ENCODE assay signal across 8 cellular contexts in the genomic region with DNA sequence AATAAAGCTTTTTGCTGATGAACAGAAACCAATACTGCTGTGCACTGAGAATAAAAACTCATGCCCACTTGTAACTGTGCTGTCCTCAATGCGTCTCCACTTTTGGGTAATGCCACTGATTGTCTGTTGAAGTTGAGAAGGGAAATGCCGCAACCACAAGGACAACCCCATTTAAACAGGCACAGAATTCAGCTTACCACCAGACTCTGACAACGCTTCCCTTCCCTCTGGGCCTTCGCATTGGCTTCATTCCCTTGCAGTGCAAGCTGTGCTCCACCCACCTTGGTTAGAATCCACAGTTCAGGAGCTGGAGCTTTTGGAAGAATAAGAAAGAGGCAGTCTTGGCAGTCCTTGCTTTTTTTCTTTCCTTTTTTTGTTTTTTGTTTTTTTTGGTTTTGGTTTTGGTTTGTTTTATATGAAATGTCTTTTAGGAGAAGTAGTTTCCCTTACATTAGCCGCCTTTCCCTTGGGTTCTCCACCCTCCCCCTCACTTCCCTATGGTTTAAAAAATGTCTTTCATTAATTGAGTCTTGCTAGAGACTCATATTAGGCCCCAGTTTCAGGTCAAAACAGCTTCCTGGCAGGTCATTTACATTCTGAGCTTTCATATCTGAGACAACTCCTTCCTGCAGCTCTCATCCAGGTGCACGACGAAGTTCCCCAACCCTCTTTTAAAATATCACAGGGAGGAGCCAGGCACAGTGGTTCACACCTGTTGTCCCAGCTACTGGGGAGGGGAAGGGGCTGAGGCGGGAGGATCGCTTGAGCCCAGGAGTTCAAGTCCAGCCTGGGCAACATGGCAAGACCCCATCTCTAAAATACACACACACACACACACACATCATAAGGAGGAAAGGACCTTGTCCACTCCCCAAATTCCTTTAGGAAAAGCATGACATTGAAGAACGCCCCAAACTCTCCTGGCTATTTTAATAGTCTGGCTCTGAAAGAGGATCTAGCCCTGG. TPM values are rescaled to one million over a fixed set of nuclear protein-coding genes. Genes with fewer than 3 reads are reported as not detected.
DNase-seq lines count a peak whose midpoint lies in the region; ATAC-seq and TF ChIP-seq lines count a peak whose summit lies in the region.

No MANE protein-coding gene starts in this region.

- no peaks in the 10 kb centered on the region for H3K9me3 ChIP-seq in spleen

- no peak for TF ChIP-seq POLR2A in spleen (IDR thresholded peaks at IDR 0.05)

- WGBS in spleen, 5 donors, result 45 to 58% (median 50%) methylated on average over 9 to 10 of the region's 10 CpGs

- no peak overlapping the region for H3K4me3 ChIP-seq in spleen

- TF ChIP-seq CTCF in spleen (IDR thresholded peaks at IDR 0.05 in 8 of 11, conservative IDR thresholded peaks at IDR 0.05 in 3 of 11), result no peak

- intact Hi-C loops in Right ventricle myocardium superior (cut with DNase I) (no loop called here), spleen (cut with DNase I; ENCODE audit: low total_unique reads) (no loop called here)

- peak in 4 of 6 experiments; percentile 2 to 46 (median 26) for DNase-seq in stimulated activated naive CD4-positive, alpha-beta T cell (lab: John Stamatoyannopoulos, UW)
- no peak for DNase-seq in stimulated activated naive CD4-positive, alpha-beta T cell treated with Interleukin-2 at 50 U/mL for 16 hours (lab: John Stamatoyannopoulos, UW)
- peak; percentile 10 for DNase-seq in activated effector memory CD4-positive, alpha-beta T cell treated with Interleukin-2 at 50 U/mL for 16 hours
- DNase-seq in Right ventricle myocardium superior (peak; percentile 76), spleen (no peak), NAMALWA (ENCODE audit: low spot score) (no peak)

- H3K27ac ChIP-seq in spleen, result peak overlapping the region in 6 of 8 donors; percentile 14 to 76 (median 66)

- ATAC-seq in Right ventricle myocardium superior (ENCODE audit: poor library complexity) (peak; percentile 94), GM18858 (IDR thresholded peaks at IDR 0.05; ENCODE audit: unreplicated experiment) (no peak), HG02938 (IDR thresholded peaks at IDR 0.05; ENCODE audit: unreplicated experiment) (no peak)

- H3K4me1 ChIP-seq in spleen, result peaks cover 0 to 26% (median 12%) of the 10 kb centered on the region in 6 donors

- peaks cover 0 to 25% (median 8%) of the 10 kb centered on the region in 6 donors for H3K36me3 ChIP-seq in spleen

- H3K27me3 ChIP-seq in spleen (replicated peaks in 1 of 7), result no peaks in the 10 kb centered on the region

RNA-seq across cellular contexts. Expression of a gene that starts 20.7 kb away (rescaled TPM):
- 0.24 TPM for total RNA-seq in Right ventricle myocardium superior
- total RNA-seq in spleen, result 10 to 100 TPM; 11.3 to 24.3 (median 14.6) TPM
- 1 to 10 TPM in 2 of 3 donors, under 1 TPM in 1; 1.00 to 5.9 (median 1.7) TPM for polyA plus RNA-seq in spleen

RNA-seq across cellular contexts. Expression of a gene that starts 51.1 kb away (rescaled TPM):
- total RNA-seq in Right ventricle myocardium superior (12.3 TPM), spleen (10 to 100 TPM; 22.4 to 49.6 (median 41.4) TPM)
- polyA plus RNA-seq in spleen, result 1 to 10 TPM in 1 of 3 donors, under 1 TPM in 2; 0.17 to 1.4 (median 0.29) TPM

RNA-seq across cellular contexts. Expression of a gene that starts 51.1 kb away (rescaled TPM):
- total RNA-seq in Right ventricle myocardium superior (49.2 TPM), spleen (100 to 1,000 TPM in 3 of 7 donors, 10 to 100 TPM in 4; 79.6 to 218 (median 93.8) TPM)
- polyA plus RNA-seq in spleen, result 10 to 100 TPM; 45.2 to 61.1 (median 53.8) TPM

Comparison
In these comparisons a context has a peak if more than half of its experiments do, and no peak if none do; other contexts are left out.
1. DNase-seq: peak in stimulated activated naive CD4-positive, alpha-beta T cell (4 of 6), activated effector memory CD4-positive, alpha-beta T cell treated with Interleukin-2 at 50 U/mL for 16 hours (single experiment) and Right ventricle myocardium superior (single experiment); none in stimulated activated naive CD4-positive, alpha-beta T cell treated with Interleukin-2 at 50 U/mL for 16 hours (single experiment), spleen (single experiment) and NAMALWA (single experiment).